ENCODE assay signal across 25 cellular contexts in the genomic region with DNA sequence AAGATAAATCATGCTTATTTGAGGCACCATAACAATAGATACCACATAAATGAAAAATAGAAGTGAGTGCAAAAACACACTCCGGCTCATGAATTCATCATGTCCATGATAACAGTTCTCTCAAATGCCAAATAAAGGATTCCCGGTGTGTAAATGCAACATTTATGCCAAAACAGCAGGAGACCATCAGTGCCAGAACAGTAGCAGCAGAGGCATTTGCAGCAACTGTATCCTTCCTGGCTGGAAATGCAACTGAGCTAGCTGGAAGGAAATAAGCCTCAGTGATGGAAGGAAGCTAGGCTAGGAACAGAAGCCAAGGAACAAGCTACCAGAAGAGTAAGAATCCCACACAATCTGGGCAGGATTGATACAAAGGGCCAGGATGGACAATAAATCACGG.
A peak's percentile ranks its signal among the peaks of the same experiment; 100 is the strongest.
DNase-seq lines count a peak whose midpoint lies in the region; ATAC-seq, FAIRE-seq and TF ChIP-seq lines count a peak whose summit lies in the region.
"Had no signal": no experiment of that assay in that cellular context is flagged by ENCODE, and none has a peak within 500 bp of the region (broad histone marks: within the 10 kb centered on the region; RNA-seq: fewer than 3 reads in every experiment).

No MANE protein-coding gene starts in this region.

- H3K9me3 Mint-ChIP-seq in endodermal cell = no peaks in the 10 kb centered on the region
- no peaks in the 10 kb centered on the region for H3K9me3 Mint-ChIP-seq in neural progenitor cell
- H3K9me3 Mint-ChIP-seq in stimulated activated memory B cell treated with anti-CD40 and anti-IgM and Interleukin-4, amounts not matched to agents 10 μg/mL and 1 μg/mL and 100 μg/mL, for 72 hours = no peaks in the 10 kb centered on the region
- H3K9me3 Mint-ChIP-seq: activated CD4-positive, alpha-beta T cell treated with anti-CD3 and anti-CD28 coated beads, Interleukin-2, amount 10 ng/mL, durations not matched to agents 24 days and 14 days; activated naive CD4-positive, alpha-beta T cell treated with anti-CD3 and anti-CD28 coated beads, Interleukin-2, amount 50 U/mL, for 24 hours; CD8-positive, alpha-beta memory T cell had no signal

- DNase-seq in HEK293T (ENCODE audit: extremely low spot score) = peak; percentile 5
- DNase-seq in NCI-H2227 treated with DMSO at 0.1 percent for 48 hours (lab: John Stamatoyannopoulos, UW) = peak; percentile 68
- peak; percentile 47 for DNase-seq in endodermal cell
- no peak for DNase-seq in neural progenitor cell (ENCODE audit: low spot score)
- DNase-seq in small intestine = no peak
- DNase-seq: activated CD4-positive, alpha-beta T cell treated with anti-CD3 and anti-CD28 coated beads, Interleukin-2, amount 10 ng/mL, durations not matched to agents 24 days and 14 days; activated CD8-positive, alpha-beta memory T cell treated with anti-CD3 and anti-CD28 coated beads for 24 hours; amniotic stem cell; CD8-positive, alpha-beta memory T cell; EL; Karpas-422; left ventricle myocardium inferior; mesenchymal stem cell; NCI-H1930; NCI-H526 treated with DMSO at 0.1 percent for 48 hours; stimulated activated CD4-positive, alpha-beta T cell treated with anti-CD3 and anti-CD28 coated beads, Interleukin-4, amount 100 ng/mL, for 4 hours; T1000 had no signal

- H3K4me2 ChIP-seq in neural progenitor cell = no peak overlapping the region
- H3K4me2 ChIP-seq: hepatocyte had no signal

- H2AFZ ChIP-seq in neural progenitor cell (replicated peaks) = peak overlapping the region; percentile 27
- H2AFZ ChIP-seq: hepatocyte had no signal

- TF ChIP-seq CTCF in endodermal cell (conservative IDR thresholded peaks at IDR 0.05) (no peak), neural progenitor cell (IDR thresholded peaks at IDR 0.05) (no peak)

- H3K27me3 Mint-ChIP-seq in endodermal cell (ENCODE audit: insufficient read depth) (no peaks in the 10 kb centered on the region), neural progenitor cell (ENCODE audit: insufficient read depth, low read depth) (no peaks in the 10 kb centered on the region)
- no peaks in the 10 kb centered on the region for H3K27me3 Mint-ChIP-seq in stimulated activated memory B cell treated with anti-CD40 and anti-IgM and Interleukin-4, amounts not matched to agents 10 μg/mL and 1 μg/mL and 100 μg/mL, for 72 hours
- H3K27me3 Mint-ChIP-seq: activated CD4-positive, alpha-beta T cell treated with anti-CD3 and anti-CD28 coated beads, Interleukin-2, amount 10 ng/mL, durations not matched to agents 24 days and 14 days; activated naive CD4-positive, alpha-beta T cell treated with anti-CD3 and anti-CD28 coated beads, Interleukin-2, amount 50 U/mL, for 24 hours; CD8-positive, alpha-beta memory T cell had no signal

- peak overlapping the region; percentile 14 for H3K27ac ChIP-seq in endodermal cell (ENCODE audit: low read depth, low read length)
- H3K27ac ChIP-seq in neural progenitor cell = no peak overlapping the region
- H3K27ac ChIP-seq in small intestine (ENCODE audit: low read depth in 1 of 2, low read length in 1 of 2) = no peak overlapping the region
- H3K27ac ChIP-seq: hepatocyte, left ventricle myocardium inferior, RWPE1, tibial nerve had no signal

- H3K9ac ChIP-seq in endodermal cell (ENCODE audit: extremely low read depth, low read length, poor library complexity, severe bottlenecking) (no peak overlapping the region), neural progenitor cell (no peak overlapping the region)

- POLR2A ChIA-PET in HEK293T (lab: Yijun Ruan, JAX) = no interaction called here

- FAIRE-seq in small intestine (lab: Jason Lieb, UNC) = no peak
- FAIRE-seq: keratinocyte had no signal

- H3K4me3 ChIP-seq in endodermal cell (ENCODE audit: low read length) = no peak overlapping the region
- no peak overlapping the region for H3K4me3 ChIP-seq in neural progenitor cell
- H3K4me3 ChIP-seq in small intestine (ENCODE audit: low read depth in 1 of 2, low read length in 2 of 2) = peak overlapping the region in 1 of 2 donors; percentile 22
- H3K4me3 ChIP-seq: hepatocyte, left ventricle myocardium inferior, tibial nerve had no signal

- no peak for ATAC-seq in GM18870 (IDR thresholded peaks at IDR 0.05; ENCODE audit: unreplicated experiment)
- ATAC-seq in stimulated activated memory B cell treated with anti-CD40 and anti-IgM and Interleukin-4, amounts not matched to agents 10 μg/mL and 1 μg/mL and 100 μg/mL, for 72 hours = no peak
- ATAC-seq: HCT116 had no signal

- H3K4me1 ChIP-seq in endodermal cell (ENCODE audit: control insufficient read depth, insufficient read depth, low read length) (no peaks in the 10 kb centered on the region), neural progenitor cell (no peaks in the 10 kb centered on the region), small intestine (ENCODE audit: control insufficient read depth in 2 of 2, insufficient read depth in 1 of 2, low read depth in 1 of 2, low read length in 1 of 2) (no peaks in the 10 kb centered on the region)
- H3K4me1 ChIP-seq: left ventricle myocardium inferior, tibial nerve had no signal

- H3K27ac Mint-ChIP-seq in endodermal cell (no peak overlapping the region), neural progenitor cell (no peak overlapping the region)
- H3K27ac Mint-ChIP-seq in stimulated activated memory B cell treated with anti-CD40 and anti-IgM and Interleukin-4, amounts not matched to agents 10 μg/mL and 1 μg/mL and 100 μg/mL, for 72 hours = no peak overlapping the region
- H3K27ac Mint-ChIP-seq: activated CD4-positive, alpha-beta T cell treated with anti-CD3 and anti-CD28 coated beads, Interleukin-2, amount 10 ng/mL, durations not matched to agents 24 days and 14 days; activated naive CD4-positive, alpha-beta T cell treated with anti-CD3 and anti-CD28 coated beads, Interleukin-2, amount 50 U/mL, for 24 hours; CD8-positive, alpha-beta memory T cell had no signal

- H4K20me1 ChIP-seq in neural progenitor cell (ENCODE audit: low read depth) = no peaks in the 10 kb centered on the region

- H3K27me3 ChIP-seq in endodermal cell (ENCODE audit: control insufficient read depth, insufficient read depth, low read length, poor library complexity, severe bottlenecking) (no peaks in the 10 kb centered on the region), neural progenitor cell (no peaks in the 10 kb centered on the region), small intestine (ENCODE audit: control insufficient read depth in 2 of 2, insufficient read depth in 2 of 2, low read length in 2 of 2) (no peaks in the 10 kb centered on the region)
- H3K27me3 ChIP-seq: hepatocyte, tibial nerve had no signal

- no peaks in the 10 kb centered on the region for H3K79me2 ChIP-seq in neural progenitor cell (ENCODE audit: low read depth)
- H3K79me2 ChIP-seq: hepatocyte had no signal

- H3K36me3 ChIP-seq in endodermal cell (ENCODE audit: control insufficient read depth, insufficient read depth, low read length) (no peaks in the 10 kb centered on the region), neural progenitor cell (no peaks in the 10 kb centered on the region), small intestine (ENCODE audit: control insufficient read depth in 2 of 2, insufficient read depth in 2 of 2, low read length in 2 of 2) (no peaks in the 10 kb centered on the region)
- H3K36me3 ChIP-seq: left ventricle myocardium inferior, tibial nerve had no signal

- no peaks in the 10 kb centered on the region for H3F3A ChIP-seq in neural progenitor cell (ENCODE audit: low read depth)

- H3K9me3 ChIP-seq in endodermal cell (ENCODE audit: control insufficient read depth, low read length) (no peaks in the 10 kb centered on the region), neural progenitor cell (ENCODE audit: low read depth) (no peaks in the 10 kb centered on the region), small intestine (ENCODE audit: control insufficient read depth, low read depth) (no peaks in the 10 kb centered on the region)
- H3K9me3 ChIP-seq: left ventricle myocardium inferior, tibial nerve had no signal

- WGBS in endodermal cell (ENCODE audit: insufficient coverage in 1 of 2, insufficient read length in 1 of 2), 2 experiments = 56 to 63% methylated on average over 2 to 3 of the region's 3 CpGs
- WGBS in small intestine, 3 donors = 44 to 74% (median 66%) methylated on average over 3 of the region's 3 CpGs

- CTCF ChIA-PET in HEK293T (lab: Yijun Ruan, JAX) = no interaction called here

- H3K36me3 Mint-ChIP-seq in endodermal cell (ENCODE audit: low read depth) (no peaks in the 10 kb centered on the region), neural progenitor cell (no peaks in the 10 kb centered on the region)
- H3K36me3 Mint-ChIP-seq in stimulated activated memory B cell treated with anti-CD40 and anti-IgM and Interleukin-4, amounts not matched to agents 10 μg/mL and 1 μg/mL and 100 μg/mL, for 72 hours = no peaks in the 10 kb centered on the region
- H3K36me3 Mint-ChIP-seq: activated naive CD4-positive, alpha-beta T cell treated with anti-CD3 and anti-CD28 coated beads, Interleukin-2, amount 50 U/mL, for 24 hours; CD8-positive, alpha-beta memory T cell had no signal

- H3K4me1 Mint-ChIP-seq in endodermal cell (no peaks in the 10 kb centered on the region), neural progenitor cell (no peaks in the 10 kb centered on the region)
- no peaks in the 10 kb centered on the region for H3K4me1 Mint-ChIP-seq in stimulated activated memory B cell treated with anti-CD40 and anti-IgM and Interleukin-4, amounts not matched to agents 10 μg/mL and 1 μg/mL and 100 μg/mL, for 72 hours
- H3K4me1 Mint-ChIP-seq: activated CD4-positive, alpha-beta T cell treated with anti-CD3 and anti-CD28 coated beads, Interleukin-2, amount 10 ng/mL, durations not matched to agents 24 days and 14 days; activated naive CD4-positive, alpha-beta T cell treated with anti-CD3 and anti-CD28 coated beads, Interleukin-2, amount 50 U/mL, for 24 hours; CD8-positive, alpha-beta memory T cell had no signal

- H3K4me3 Mint-ChIP-seq in endodermal cell (no peak overlapping the region), neural progenitor cell (no peak overlapping the region)
- H3K4me3 Mint-ChIP-seq in stimulated activated memory B cell treated with anti-CD40 and anti-IgM and Interleukin-4, amounts not matched to agents 10 μg/mL and 1 μg/mL and 100 μg/mL, for 72 hours = no peak overlapping the region
- H3K4me3 Mint-ChIP-seq: activated CD4-positive, alpha-beta T cell treated with anti-CD3 and anti-CD28 coated beads, Interleukin-2, amount 10 ng/mL, durations not matched to agents 24 days and 14 days; activated naive CD4-positive, alpha-beta T cell treated with anti-CD3 and anti-CD28 coated beads, Interleukin-2, amount 50 U/mL, for 24 hours; CD8-positive, alpha-beta memory T cell had no signal

TF ChIP-seq in HEK293T, 16 proteins besides CTCF, POLR2A, EP300 and RAD21:
- TF ChIP-seq PKNOX1 (IDR thresholded peaks at IDR 0.05) (no peak), ZNF384 (IDR thresholded peaks at IDR 0.05) (no peak)
TF ChIP-seq in HEK293T: peak in this region for 0.

Comparison
In these comparisons a context has a peak if more than half of its experiments do, and no peak if none do; other contexts are left out.
1. DNase-seq: peak in HEK293T (single experiment), NCI-H2227 treated with DMSO at 0.1 percent for 48 hours (single experiment) and endodermal cell (single experiment); none in neural progenitor cell (single experiment) and small intestine (single experiment).